Comparison of ENCODE assay signal across 8 cellular contexts in genomic region chr7:129825554-129826267, GRCh38.
DNase-seq lines count a peak whose midpoint lies in the region; ATAC-seq and TF ChIP-seq lines count a peak whose summit lies in the region.

No MANE protein-coding gene starts in this region.

- no peaks in the 10 kb centered on the region for H3K27me3 Mint-ChIP-seq in activated naive CD4-positive, alpha-beta T cell treated with anti-CD3 and anti-CD28 coated beads for 36 hours (ENCODE audit: low read depth)

- TF ChIP-seq CTCF in DOHH2 (IDR thresholded peaks at IDR 0.05; ENCODE audit: low read depth, low read length, poor library complexity, severe bottlenecking), result peak; percentile 52
- TF ChIP-seq CTCF in KMS-11 (conservative IDR thresholded peaks at IDR 0.05; ENCODE audit: low read depth, low read length), result peak; percentile 63
- TF ChIP-seq CTCF in testis (IDR thresholded peaks at IDR 0.05), result peak; percentile 49 to 100 (median 69)

- 0 to 1% methylated on average over 11 to 48 of the region's 58 CpGs for WGBS in testis, 2 donors

- H3K9me3 ChIP-seq in DOHH2 (ENCODE audit: control insufficient read depth, insufficient read depth, low read length) (no peaks in the 10 kb centered on the region), testis (no peaks in the 10 kb centered on the region)

- peak overlapping the region; percentile 74 for H3K9ac ChIP-seq in KMS-11

- peak; percentile 15 for DNase-seq in SHP77 treated with DMSO at 0.1 percent for 48 hours (lab: John Stamatoyannopoulos, UW)
- peak; percentile 89 for DNase-seq in activated naive CD4-positive, alpha-beta T cell treated with anti-CD3 and anti-CD28 coated beads for 36 hours
- DNase-seq in globus pallidus (ENCODE audit: low spot score), result peak; percentile 73
- peak; percentile 63 for DNase-seq in occipital lobe (lab: John Stamatoyannopoulos, UW)
- peak; percentile 93 for DNase-seq in testis

- H3K4me1 Mint-ChIP-seq in activated naive CD4-positive, alpha-beta T cell treated with anti-CD3 and anti-CD28 coated beads for 36 hours (ENCODE audit: low read depth), result peaks cover 21% of the 10 kb centered on the region

- CTCF ChIA-PET in activated naive CD4-positive, alpha-beta T cell treated with anti-CD3 and anti-CD28 coated beads for 36 hours (lab: Charles Lee), result interaction anchor here (0.5 to 3.3 kb wide), 38 partner anchors 10 to 499 kb away, joined by 3 to 26 read pairs (median 3); partner anchors contain the start of gene NRF1

- H4K20me1 ChIP-seq in DOHH2 (ENCODE audit: control insufficient read depth, insufficient read depth, low read depth, low read length) (0 out of 2 replicates have a peak, but pooled peaks cover 4% of the 10 kb centered on the region), KMS-11 (ENCODE audit: insufficient read depth) (no peaks in the 10 kb centered on the region)

- peak overlapping the region; percentile 90 for H3K4me3 Mint-ChIP-seq in activated naive CD4-positive, alpha-beta T cell treated with anti-CD3 and anti-CD28 coated beads for 36 hours

- H3K4me2 ChIP-seq in DOHH2 (ENCODE audit: low read length) (peak overlapping the region; percentile 99), KMS-11 (peak overlapping the region; percentile 95)

- intact Hi-C loops in activated naive CD4-positive, alpha-beta T cell treated with anti-CD3 and anti-CD28 coated beads for 36 hours (cut with micrococcal nuclease), result loop anchor here (1.0 to 5.0 kb wide), 9 partner anchors 44 to 607 kb away; partner anchors contain the start of gene SMKR1
- intact Hi-C loops in testis (cut with DNase I; ENCODE audit: low total_unique reads), result loop anchor here (10.0 kb wide), 2 partner anchors 161 to 179 kb away; no protein-coding TSS in a partner anchor

- H3K9me2 ChIP-seq in DOHH2 (replicated peaks; ENCODE audit: control insufficient read depth, low read length), result no peaks in the 10 kb centered on the region

- 0 out of 2 replicates have a peak, but pooled peaks cover 3% of the 10 kb centered on the region for H3F3A ChIP-seq in DOHH2 (ENCODE audit: control insufficient read depth, insufficient read depth)

- peak; percentile 58 for ATAC-seq in GM21723 (IDR thresholded peaks at IDR 0.05; ENCODE audit: unreplicated experiment)

- H3K36me3 ChIP-seq in DOHH2 (ENCODE audit: control insufficient read depth, low read length) (no peaks in the 10 kb centered on the region), KMS-11 (ENCODE audit: insufficient read depth) (no peaks in the 10 kb centered on the region), testis (ENCODE audit: low read depth, missing control alignments) (no peaks in the 10 kb centered on the region)

- H3K27ac ChIP-seq in DOHH2 (ENCODE audit: low read depth, low read length) (no peak overlapping the region), KMS-11 (peak overlapping the region; percentile 60), testis (peak overlapping the region; percentile 27 to 63)

- peak overlapping the region; percentile 98 for H2AFZ ChIP-seq in KMS-11 (ENCODE audit: low read depth)

- H3K27me3 ChIP-seq in DOHH2 (ENCODE audit: control insufficient read depth, low read length) (peaks cover 4% of the 10 kb centered on the region; the same call in 1 of the 2 replicates), KMS-11 (ENCODE audit: insufficient read depth, low read depth) (no peaks in the 10 kb centered on the region), testis (no peaks in the 10 kb centered on the region)

- H3K79me2 ChIP-seq in DOHH2 (ENCODE audit: control insufficient read depth, low read length) (no peaks in the 10 kb centered on the region), KMS-11 (ENCODE audit: insufficient read depth, low read depth) (no peaks in the 10 kb centered on the region)

- no peaks in the 10 kb centered on the region for H3K9me3 Mint-ChIP-seq in activated naive CD4-positive, alpha-beta T cell treated with anti-CD3 and anti-CD28 coated beads for 36 hours

- H3K27ac Mint-ChIP-seq in activated naive CD4-positive, alpha-beta T cell treated with anti-CD3 and anti-CD28 coated beads for 36 hours, result no peak overlapping the region

- H3K36me3 Mint-ChIP-seq in activated naive CD4-positive, alpha-beta T cell treated with anti-CD3 and anti-CD28 coated beads for 36 hours (ENCODE audit: low read depth), result no peaks in the 10 kb centered on the region

- peaks cover 23% of the 10 kb centered on the region for H3K4me1 ChIP-seq in DOHH2 (ENCODE audit: control insufficient read depth, low read length)
- peaks cover 26% of the 10 kb centered on the region for H3K4me1 ChIP-seq in KMS-11 (ENCODE audit: low read depth, poor library complexity, severe bottlenecking)
- peaks cover 19% of the 10 kb centered on the region for H3K4me1 ChIP-seq in testis

- H3K4me3 ChIP-seq in DOHH2 (ENCODE audit: low read length) (peak overlapping the region; percentile 91), KMS-11 (IDR thresholded peaks at IDR 0.05; ENCODE audit: insufficient read depth, low read depth, low read length) (no peak overlapping the region), testis (peak overlapping the region; percentile 60 to 77)

- TF ChIP-seq POLR2A in testis (IDR thresholded peaks at IDR 0.05), result no peak

Comparison
In these comparisons a context has a peak if more than half of its experiments do, and no peak if none do; other contexts are left out.
1. DNase-seq: peak in every context shown above with its lines; median percentile 93 in testis; 89 in activated naive CD4-positive, alpha-beta T cell treated with anti-CD3 and anti-CD28 coated beads for 36 hours; 73 in globus pallidus; 63 in occipital lobe; 15 in SHP77 treated with DMSO at 0.1 percent for 48 hours.